Comparison of ENCODE assay signal across 7 cellular contexts in genomic region chr1:144539191-144539960, GRCh38. TPM values are rescaled to one million over a fixed set of nuclear protein-coding genes. Genes with fewer than 3 reads are reported as not detected.
"Had no signal": no experiment of that assay in that cellular context is flagged by ENCODE, and none has a peak within 500 bp of the region (broad histone marks: within the 10 kb centered on the region; RNA-seq: fewer than 3 reads in every experiment).

No MANE protein-coding gene starts in this region.

RNA-seq across cellular contexts. Expression of gene PPIAL4F, which starts 53.3 kb away (rescaled TPM):
- total RNA-seq: HT-29, NCI-H460, PC-9, Peyer's patch, Right ventricle myocardium inferior, RPMI7951, SJCRH30 had no signal
